Comparison of ENCODE assay signal across 1 cellular context in genomic region chr16:56477096-56477878, GRCh38.
TF ChIP-seq lines count a peak whose summit lies in the region.

No MANE protein-coding gene starts in this region.

TF ChIP-seq in GM23338, 12 proteins besides CTCF, POLR2A, EP300 and RAD21 (continued from another document):
- TF ChIP-seq ZNF462 (CRISPR knock-in tag; IDR thresholded peaks at IDR 0.05) (no peak), CREB1 (CRISPR knock-in tag; IDR thresholded peaks at IDR 0.05; ENCODE audit: low read depth) (no peak)
